Comparison of ENCODE assay signal across 8 cellular contexts in the genomic region with DNA sequence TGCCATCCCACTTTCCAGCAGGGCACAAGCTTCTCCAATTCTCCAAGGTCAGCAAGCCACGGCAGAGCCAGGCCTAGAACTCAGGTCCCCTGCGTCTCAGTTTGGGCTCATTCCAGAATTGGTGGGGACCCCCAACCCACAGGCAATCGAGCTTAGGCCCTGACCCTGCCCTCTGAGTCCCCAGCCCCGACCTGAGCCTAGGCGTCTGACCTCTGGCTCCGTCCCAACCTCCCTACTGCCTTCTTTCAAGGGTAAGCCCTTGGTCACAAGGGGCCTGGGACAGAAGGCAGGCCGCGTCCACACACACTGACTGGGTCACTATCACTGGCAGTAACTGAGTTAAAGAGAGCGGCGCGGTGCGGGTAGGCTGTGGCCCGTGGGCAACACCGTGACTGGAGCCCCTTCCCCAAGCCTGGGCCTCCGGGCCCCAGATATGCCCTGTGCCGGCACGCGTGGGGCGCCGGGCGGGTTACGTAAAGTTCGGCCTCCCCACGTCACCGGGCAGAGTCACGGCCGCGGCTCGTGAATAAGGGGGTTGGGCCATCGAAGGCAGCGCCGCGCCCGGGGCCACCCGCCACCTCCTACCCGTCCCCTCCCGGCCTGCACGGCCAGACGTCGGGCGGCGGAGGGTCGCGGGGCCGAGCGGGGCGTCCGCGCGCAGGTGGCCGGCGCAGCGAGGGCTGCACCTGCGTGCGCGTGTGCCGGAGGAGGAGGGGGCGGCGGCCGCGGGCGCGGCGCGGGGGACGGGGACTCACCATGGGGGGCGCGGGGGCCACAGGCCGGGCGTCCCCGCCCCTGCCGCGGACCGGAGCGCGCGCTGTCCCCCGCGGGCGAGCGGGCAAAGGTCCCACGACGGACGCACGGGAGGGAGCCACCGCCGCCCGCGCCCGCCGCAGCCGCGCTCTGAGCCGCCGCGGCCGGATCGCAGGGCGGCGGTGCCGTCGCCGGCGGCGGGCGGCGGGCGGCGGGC. TPM values are rescaled to one million over a fixed set of nuclear protein-coding genes. Genes with fewer than 3 reads are reported as not detected.
DNase-seq lines count a peak whose midpoint lies in the region; ATAC-seq lines count a peak whose summit lies in the region.

No MANE protein-coding gene starts in this region.

- ATAC-seq in GM19463 (IDR thresholded peaks at IDR 0.05; ENCODE audit: unreplicated experiment) = peak; percentile 4

- peak overlapping the region; percentile 82 for H3K14ac ChIP-seq in neuronal stem cell (ENCODE audit: low read length)

- H3K4ac ChIP-seq in neuronal stem cell (ENCODE audit: low read length) = peak overlapping the region; percentile 97

- peaks cover 19% of the 10 kb centered on the region for H3K4me1 Mint-ChIP-seq in activated naive CD4-positive, alpha-beta T cell treated with anti-CD3 and anti-CD28 coated beads, Interleukin-2, amount 10 ng/mL, durations not matched to agents 7 days and 5 days

- peak overlapping the region; percentile 90 for H2BK5ac ChIP-seq in neuronal stem cell (ENCODE audit: low read length)

- H4K91ac ChIP-seq in neuronal stem cell (ENCODE audit: low read depth, low read length, poor library complexity) = no peak overlapping the region

- H3K9ac ChIP-seq in neuronal stem cell (ENCODE audit: low read depth, low read length, poor library complexity) = peak overlapping the region; percentile 97

- H2BK15ac ChIP-seq in neuronal stem cell (ENCODE audit: low read length) = peak overlapping the region; percentile 75

- H3K27me3 Mint-ChIP-seq in activated naive CD4-positive, alpha-beta T cell treated with anti-CD3 and anti-CD28 coated beads, Interleukin-2, amount 10 ng/mL, durations not matched to agents 7 days and 5 days = peaks cover 10% of the 10 kb centered on the region

- H4K8ac ChIP-seq in neuronal stem cell (ENCODE audit: low read depth, low read length) = no peak overlapping the region

- H3K36me3 ChIP-seq in neuronal stem cell (replicated peaks in 1 of 2; ENCODE audit: control insufficient read depth in 2 of 2, insufficient read depth in 2 of 2, low read length in 2 of 2) = peaks cover 18 to 23% of the 10 kb centered on the region in 2 donors

- CTCF ChIA-PET in activated naive CD4-positive, alpha-beta T cell treated with anti-CD3 and anti-CD28 coated beads, Interleukin-2, amount 10 ng/mL, durations not matched to agents 7 days and 5 days (lab: Charles Lee) = interaction anchor here (0.8 to 1.3 kb wide), 3 partner anchors 9 to 72 kb away, joined by 3 to 5 read pairs (median 3); no protein-coding TSS in a partner anchor

- H3K18ac ChIP-seq in neuronal stem cell (ENCODE audit: low read length) = peak overlapping the region; percentile 95

- H3K27ac ChIP-seq in neuronal stem cell (replicated peaks; ENCODE audit: low read length) = no peak overlapping the region

- peak overlapping the region; percentile 80 to 91 for H3K4me3 ChIP-seq in neuronal stem cell (ENCODE audit: low read length in 2 of 2)

- DNase-seq in AG08396 (ENCODE audit: low spot score) (peak; percentile 84), M059J (ENCODE audit: low read depth) (peak; percentile 20), foreskin melanocyte (peak; percentile 31), neuronal stem cell (ENCODE audit: low spot score) (no peak), H4 (ENCODE audit: low spot score) (no peak), SKM-1 (lab: John Stamatoyannopoulos, UW; ENCODE audit: unreplicated experiment) (no peak)
- DNase-seq in activated naive CD4-positive, alpha-beta T cell treated with anti-CD3 and anti-CD28 coated beads, Interleukin-2, amount 10 ng/mL, durations not matched to agents 7 days and 5 days = peak; percentile 43

- no peak overlapping the region for H2BK120ac ChIP-seq in neuronal stem cell (ENCODE audit: low read depth, low read length)

- no CpG with 5 or more reads among the region's 109 CpGs for WGBS in neuronal stem cell (ENCODE audit: extremely low coverage in 2 of 2, insufficient read length in 2 of 2, insufficient replicate concordance in 1 of 2), 2 donors

- H2AFZ ChIP-seq in neuronal stem cell (ENCODE audit: low read length) = peak overlapping the region; percentile 75

- peak overlapping the region; percentile 99 for H2AK5ac ChIP-seq in neuronal stem cell (ENCODE audit: low read depth, low read length)

- H3K9me3 ChIP-seq in neuronal stem cell (replicated peaks in 1 of 2; ENCODE audit: control insufficient read depth in 2 of 2, insufficient read depth in 1 of 2, low read depth in 1 of 2, low read length in 2 of 2) = no peaks in the 10 kb centered on the region

- peaks cover 13 to 21% of the 10 kb centered on the region in 2 donors for H3K4me1 ChIP-seq in neuronal stem cell (ENCODE audit: control insufficient read depth in 2 of 2, insufficient read depth in 1 of 2, low read depth in 1 of 2, low read length in 2 of 2)

- H3K27ac Mint-ChIP-seq in activated naive CD4-positive, alpha-beta T cell treated with anti-CD3 and anti-CD28 coated beads, Interleukin-2, amount 10 ng/mL, durations not matched to agents 7 days and 5 days = peak overlapping the region; percentile 67

- peak overlapping the region; percentile 91 for H3K23ac ChIP-seq in neuronal stem cell (ENCODE audit: low read depth, low read length, poor library complexity)

- H3K27me3 ChIP-seq in neuronal stem cell (ENCODE audit: control insufficient read depth in 3 of 3, insufficient read depth in 3 of 3, low read depth in 1 of 3, low read length in 3 of 3) = no peaks in the 10 kb centered on the region

- H3K36me3 Mint-ChIP-seq in activated naive CD4-positive, alpha-beta T cell treated with anti-CD3 and anti-CD28 coated beads, Interleukin-2, amount 10 ng/mL, durations not matched to agents 7 days and 5 days = peaks cover 4% of the 10 kb centered on the region

- no peaks in the 10 kb centered on the region for H3K9me3 Mint-ChIP-seq in activated naive CD4-positive, alpha-beta T cell treated with anti-CD3 and anti-CD28 coated beads, Interleukin-2, amount 10 ng/mL, durations not matched to agents 7 days and 5 days

- peak overlapping the region; percentile 68 for H3K4me3 Mint-ChIP-seq in activated naive CD4-positive, alpha-beta T cell treated with anti-CD3 and anti-CD28 coated beads, Interleukin-2, amount 10 ng/mL, durations not matched to agents 7 days and 5 days

- H3K79me1 ChIP-seq in neuronal stem cell (ENCODE audit: low read depth, low read length) = peaks cover 11% of the 10 kb centered on the region

- peak overlapping the region; percentile 41 for H2BK12ac ChIP-seq in neuronal stem cell (ENCODE audit: low read length)

- peak overlapping the region; percentile 93 for H3K4me2 ChIP-seq in neuronal stem cell (ENCODE audit: insufficient read depth, low read length, poor library complexity, severe bottlenecking)

RNA-seq across cellular contexts. Expression of gene ANKRD9, which starts 0.5 kb away (rescaled TPM):
- total RNA-seq in M059J (2014; rRNA removed; shearing (Covaris generic)) = 14.0 and 20.9 TPM in 2 replicates
- 21.5 TPM for polyA plus RNA-seq in neuronal stem cell (2013, experiment 1 of 2)
- 21.0 TPM for polyA plus RNA-seq in neuronal stem cell (2013, experiment 2 of 2)
- total RNA-seq in H4 (2014; rRNA removed; shearing (Covaris generic)) = 4.4 and 8.7 TPM in 2 replicates

Comparison
In these comparisons a context has a peak if more than half of its experiments do, and no peak if none do; other contexts are left out.
1. DNase-seq: peak in AG08396 (single experiment), M059J (single experiment), activated naive CD4-positive, alpha-beta T cell treated with anti-CD3 and anti-CD28 coated beads, Interleukin-2, amount 10 ng/mL, durations not matched to agents 7 days and 5 days (single experiment) and foreskin melanocyte (single experiment); none in neuronal stem cell (single experiment), H4 (single experiment) and SKM-1 (single experiment).